ENCODE assay signal across 21 cellular contexts in genomic region chrX:77299549-77299948, GRCh38.
DNase-seq lines count a peak whose midpoint lies in the region; ATAC-seq, FAIRE-seq and TF ChIP-seq lines count a peak whose summit lies in the region.
"Had no signal": no experiment of that assay in that cellular context is flagged by ENCODE, and none has a peak within 500 bp of the region (broad histone marks: within the 10 kb centered on the region; RNA-seq: fewer than 3 reads in every experiment).

No MANE protein-coding gene starts in this region.

- no peak overlapping the region for H3K9ac ChIP-seq in IMR-90 (ENCODE audit: low read depth, low read length)
- H3K9ac ChIP-seq: BLaER1 treated with 17β-estradiol and CSF1 and Interleukin-3, amounts not matched to agents 10 nM and 100 nM had no signal

- H3K27me3 ChIP-seq in IMR-90 (ENCODE audit: control insufficient read depth, insufficient read depth, low read length) (no peaks in the 10 kb centered on the region; the same call in 1 of the 2 replicates), PC-9 (ENCODE audit: insufficient read depth, low read depth) (no peaks in the 10 kb centered on the region)

- TF ChIP-seq EP300 in A549 (IDR thresholded peaks at IDR 0.05): no peak

- no peak overlapping the region for H4K5ac ChIP-seq in IMR-90 (ENCODE audit: low read depth, low read length)

- H3K79me1 ChIP-seq in IMR-90 (ENCODE audit: low read depth in 1 of 2, low read length in 2 of 2): no peaks in the 10 kb centered on the region

- no peaks in the 10 kb centered on the region for H3K9me1 ChIP-seq in IMR-90 (ENCODE audit: insufficient read depth, low read length)

- H3K36me3 Mint-ChIP-seq in stimulated activated effector memory CD8-positive, alpha-beta T cell treated with anti-CD3 and anti-CD28 coated beads, Interleukin-12 subunit alpha, Interleukin-12 subunit beta, amount 100 ng/mL, for 72 hours: no peaks in the 10 kb centered on the region
- H3K36me3 Mint-ChIP-seq: CD8-positive, alpha-beta T cell had no signal

- no TSS peak for BruUV-seq in IMR-90 (replicated peaks; lab: Mats Ljungman, UMichigan)
- BruUV-seq in PC-9 (replicated peaks; lab: Mats Ljungman, UMichigan): no TSS peak

- no peak overlapping the region for H4K91ac ChIP-seq in IMR-90 (ENCODE audit: insufficient read depth, low read depth, low read length)

- no peaks in the 10 kb centered on the region for H4K20me1 ChIP-seq in IMR-90 (ENCODE audit: insufficient read depth, low read length)
- no peaks in the 10 kb centered on the region for H4K20me1 ChIP-seq in PC-9 (ENCODE audit: insufficient read depth)
- H4K20me1 ChIP-seq: BLaER1 treated with 17β-estradiol and CSF1 and Interleukin-3, amounts not matched to agents 10 nM and 100 nM had no signal

- no peak overlapping the region for H3K4me3 Mint-ChIP-seq in stimulated activated effector memory CD8-positive, alpha-beta T cell treated with anti-CD3 and anti-CD28 coated beads, Interleukin-12 subunit alpha, Interleukin-12 subunit beta, amount 100 ng/mL, for 72 hours
- H3K4me3 Mint-ChIP-seq: B cell; CD4-positive, alpha-beta T cell; CD8-positive, alpha-beta T cell had no signal

- POLR2A ChIA-PET in A549 (lab: Yijun Ruan, JAX): no interaction called here
- POLR2A ChIA-PET in IMR-90 (lab: Charles Lee; ENCODE audit: unreplicated experiment): no interaction called here
- POLR2A ChIA-PET in PC-9 (lab: Charles Lee; ENCODE audit: unreplicated experiment): no interaction called here

- H3K27ac Mint-ChIP-seq in stimulated activated effector memory CD8-positive, alpha-beta T cell treated with anti-CD3 and anti-CD28 coated beads, Interleukin-12 subunit alpha, Interleukin-12 subunit beta, amount 100 ng/mL, for 72 hours: no peak overlapping the region
- H3K27ac Mint-ChIP-seq: B cell; CD4-positive, alpha-beta T cell; CD8-positive, alpha-beta T cell had no signal

- TF ChIP-seq CTCF in A549 (IDR thresholded peaks at IDR 0.05) (no peak), IMR-90 (conservative IDR thresholded peaks at IDR 0.05; ENCODE audit: low read depth, low read length) (no peak), PC-9 (conservative IDR thresholded peaks at IDR 0.05) (no peak)

- CTCF ChIA-PET in A549 (lab: Yijun Ruan, JAX) (no interaction called here), IMR-90 (lab: Yijun Ruan, JAX) (no interaction called here), PC-9 (lab: Charles Lee) (no interaction called here)

- 9% methylated on average over 4 of the region's 6 CpGs for WGBS in A549 (ENCODE audit: missing lambda C conversion rate)
- WGBS in IMR-90 (ENCODE audit: extremely low coverage in 2 of 2, insufficient read length in 1 of 2), 2 experiments: 47% methylated on average over 2 of the region's 6 CpGs; no CpG with 5 or more reads in 1 of the 2 experiments

- H3K18ac ChIP-seq in IMR-90 (ENCODE audit: low read depth, low read length): no peak overlapping the region

- intact Hi-C loops in IMR-90 (cut with micrococcal nuclease) (no loop called here), PC-9 (cut with micrococcal nuclease; ENCODE audit: unreplicated experiment) (no loop called here)

- TF ChIP-seq RAD21 in A549 (conservative IDR thresholded peaks at IDR 0.05 in 1 of 2, IDR thresholded peaks at IDR 0.05 in 1 of 2): no peak
- TF ChIP-seq RAD21 in IMR-90 (IDR thresholded peaks at IDR 0.05; ENCODE audit: low read length): no peak

- dilution Hi-C loops in IMR-90 (cut with HindIII; ENCODE audit: low sequenced_read_pairs, unreplicated experiment): no loop called here

- no peaks in the 10 kb centered on the region for H3K79me2 ChIP-seq in PC-9 (ENCODE audit: low read depth)

- H3K9me3 Mint-ChIP-seq in stimulated activated effector memory CD8-positive, alpha-beta T cell treated with anti-CD3 and anti-CD28 coated beads, Interleukin-12 subunit alpha, Interleukin-12 subunit beta, amount 100 ng/mL, for 72 hours: peaks cover 5% of the 10 kb centered on the region
- H3K9me3 Mint-ChIP-seq: CD4-positive, alpha-beta T cell had no signal

- no peak for DNase-seq in A549 (ENCODE audit: low read depth in 1 of 2, low spot score in 1 of 2)
- DNase-seq in IMR-90: no peak
- no peak for DNase-seq in PC-9
- no peak for DNase-seq in stimulated activated effector memory CD8-positive, alpha-beta T cell treated with anti-CD3 and anti-CD28 coated beads, Interleukin-12 subunit alpha, Interleukin-12 subunit beta, amount 100 ng/mL, for 72 hours (ENCODE audit: low spot score in 2 of 2)
- no peak for DNase-seq in germinal center (ENCODE audit: low spot score)
- DNase-seq in HuH-7 (ENCODE audit: low spot score): no peak
- DNase-seq: 8988T; AML-193; Caco-2; Calu3; CD4-positive, alpha-beta T cell; CD8-positive, alpha-beta T cell; GF-D8 had no signal

- no peaks in the 10 kb centered on the region for H3K4me1 Mint-ChIP-seq in stimulated activated effector memory CD8-positive, alpha-beta T cell treated with anti-CD3 and anti-CD28 coated beads, Interleukin-12 subunit alpha, Interleukin-12 subunit beta, amount 100 ng/mL, for 72 hours
- H3K4me1 Mint-ChIP-seq: B cell had no signal

- no peak overlapping the region for H3K4me3 ChIP-seq in A549
- H3K4me3 ChIP-seq in IMR-90 (ENCODE audit: insufficient read depth, low read depth, low read length): no peak overlapping the region
- no peak overlapping the region for H3K4me3 ChIP-seq in PC-9
- H3K4me3 ChIP-seq: BLaER1 treated with 17β-estradiol and CSF1 and Interleukin-3, amounts not matched to agents 10 nM and 100 nM had no signal

- H2AK5ac ChIP-seq in IMR-90 (ENCODE audit: low read depth, low read length): no peak overlapping the region

- no peak overlapping the region for H3K56ac ChIP-seq in IMR-90 (ENCODE audit: extremely low read depth, insufficient read depth, low read length)

- no peak overlapping the region for H3K14ac ChIP-seq in IMR-90 (replicated peaks; ENCODE audit: low read depth, low read length)

- H2BK20ac ChIP-seq in IMR-90 (ENCODE audit: low read depth, low read length): no peak overlapping the region

- H2AFZ ChIP-seq in IMR-90 (replicated peaks; ENCODE audit: low read length, poor library complexity) (no peak overlapping the region), PC-9 (no peak overlapping the region)

- no peak overlapping the region for H3K23ac ChIP-seq in IMR-90 (ENCODE audit: low read depth, low read length)

- no peak overlapping the region for H2AK9ac ChIP-seq in IMR-90 (replicated peaks; ENCODE audit: low read depth, low read length, poor library complexity)

- H3K9me3 ChIP-seq in A549: no peaks in the 10 kb centered on the region
- H3K9me3 ChIP-seq in IMR-90 (ENCODE audit: control insufficient read depth, insufficient read depth, low read length): no peaks in the 10 kb centered on the region
- no peaks in the 10 kb centered on the region for H3K9me3 ChIP-seq in PC-9 (ENCODE audit: insufficient read depth, low read depth)
- H3K9me3 ChIP-seq: Caco-2 had no signal

- H2BK15ac ChIP-seq in IMR-90 (ENCODE audit: low read depth, low read length): no peak overlapping the region

- TF ChIP-seq POLR2A in A549 (IDR thresholded peaks at IDR 0.05; ENCODE audit: low read length) (no peak), IMR-90 (IDR thresholded peaks at IDR 0.05; ENCODE audit: low read depth, low read length) (no peak)

- ATAC-seq in A549 (no peak), IMR-90 (ENCODE audit: low read depth) (no peak)
- no peak for ATAC-seq in stimulated activated effector memory CD8-positive, alpha-beta T cell treated with anti-CD3 and anti-CD28 coated beads, Interleukin-12 subunit alpha, Interleukin-12 subunit beta, amount 100 ng/mL, for 72 hours
- ATAC-seq: CD8-positive, alpha-beta T cell had no signal

- in situ Hi-C loops in IMR-90 (cut with MboI; ENCODE audit: low sequenced_read_pairs): no loop called here

- no peak overlapping the region for H2BK120ac ChIP-seq in IMR-90 (ENCODE audit: low read depth, low read length)

- no peaks in the 10 kb centered on the region for H3K9me2 ChIP-seq in PC-9 (ENCODE audit: insufficient read depth)

- H3K4ac ChIP-seq in IMR-90 (ENCODE audit: low read depth, low read length): no peak overlapping the region

- no peak overlapping the region for H3K4me2 ChIP-seq in A549
- H3K4me2 ChIP-seq in IMR-90 (ENCODE audit: low read depth, low read length): no peak overlapping the region
- H3K4me2 ChIP-seq in PC-9: peak overlapping the region; percentile 76; the same call in 1 of the 2 replicates
- H3K4me2 ChIP-seq: BLaER1 treated with 17β-estradiol and CSF1 and Interleukin-3, amounts not matched to agents 10 nM and 100 nM had no signal

- no peaks in the 10 kb centered on the region for H3K4me1 ChIP-seq in A549
- H3K4me1 ChIP-seq in IMR-90 (ENCODE audit: control insufficient read depth, insufficient read depth, low read length): no peaks in the 10 kb centered on the region
- peaks cover 26% of the 10 kb centered on the region for H3K4me1 ChIP-seq in PC-9 (replicated peaks; ENCODE audit: insufficient read depth)
- H3K4me1 ChIP-seq: BLaER1 treated with 17β-estradiol and CSF1 and Interleukin-3, amounts not matched to agents 10 nM and 100 nM; Caco-2 had no signal

- no peak overlapping the region for H4K8ac ChIP-seq in IMR-90 (ENCODE audit: low read depth in 2 of 2, low read length in 2 of 2)

- peaks cover 7% of the 10 kb centered on the region for H3F3A ChIP-seq in PC-9 (ENCODE audit: insufficient read depth, low read depth)

- no peaks in the 10 kb centered on the region for H3K36me3 ChIP-seq in IMR-90 (ENCODE audit: control insufficient read depth, insufficient read depth, low read length)
- H3K36me3 ChIP-seq in PC-9 (ENCODE audit: low read depth): no peaks in the 10 kb centered on the region
- H3K36me3 ChIP-seq: BLaER1 treated with 17β-estradiol and CSF1 and Interleukin-3, amounts not matched to agents 10 nM and 100 nM had no signal

- H2BK5ac ChIP-seq in IMR-90 (ENCODE audit: low read depth, low read length, poor library complexity, severe bottlenecking): no peak overlapping the region

- H3K27ac ChIP-seq in A549 (no peak overlapping the region), IMR-90 (ENCODE audit: insufficient read depth, low read length) (no peak overlapping the region), PC-9 (peak overlapping the region; percentile 76)
- H3K27ac ChIP-seq: BLaER1 treated with 17β-estradiol and CSF1 and Interleukin-3, amounts not matched to agents 10 nM and 100 nM; C4-2B had no signal

- FAIRE-seq in A549 (lab: Jason Lieb, UNC): no peak
- FAIRE-seq: A204.1, D721Med, G401.6, GM12891, GM19239 had no signal

TF ChIP-seq in A549, 52 proteins besides CTCF, POLR2A, EP300 and RAD21 (continues in another document):
- TF ChIP-seq MAFK (IDR thresholded peaks at IDR 0.05; ENCODE audit: partially characterized antibody): peak; percentile 30

TF ChIP-seq in IMR-90, 13 proteins besides CTCF, POLR2A, EP300 and RAD21 (continues in another document):
- TF ChIP-seq NFE2L2 (IDR thresholded peaks at IDR 0.05; ENCODE audit: low read depth, low read length): no peak
- no peak for TF ChIP-seq CHD1 (IDR thresholded peaks at IDR 0.05; ENCODE audit: low read depth, low read length)
- TF ChIP-seq, protein P1, sequence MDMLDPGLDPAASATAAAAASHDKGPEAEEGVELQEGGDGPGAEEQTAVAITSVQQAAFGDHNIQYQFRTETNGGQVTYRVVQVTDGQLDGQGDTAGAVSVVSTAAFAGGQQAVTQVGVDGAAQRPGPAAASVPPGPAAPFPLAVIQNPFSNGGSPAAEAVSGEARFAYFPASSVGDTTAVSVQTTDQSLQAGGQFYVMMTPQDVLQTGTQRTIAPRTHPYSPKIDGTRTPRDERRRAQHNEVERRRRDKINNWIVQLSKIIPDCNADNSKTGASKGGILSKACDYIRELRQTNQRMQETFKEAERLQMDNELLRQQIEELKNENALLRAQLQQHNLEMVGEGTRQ (IDR thresholded peaks at IDR 0.05; ENCODE audit: low read depth, low read length): no peak
